In the genomic region with DNA sequence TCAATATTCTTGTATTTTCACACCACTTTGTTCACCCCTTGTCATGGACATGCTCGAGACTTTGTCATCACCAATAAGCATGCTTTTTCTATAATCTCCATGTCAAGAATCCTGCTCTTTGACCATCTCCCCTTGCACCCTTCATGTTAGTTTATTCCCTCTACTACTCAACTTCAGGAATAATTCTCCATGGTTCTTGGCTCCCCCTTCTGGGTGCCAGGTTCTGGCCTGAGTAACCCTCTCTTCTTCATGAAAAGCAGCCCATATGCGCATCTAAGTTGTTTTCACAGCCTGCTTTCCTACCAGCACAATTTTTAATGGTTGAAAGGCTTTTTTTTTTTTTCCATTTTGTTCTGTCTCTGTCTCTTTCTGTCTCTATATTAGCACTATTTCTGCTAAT, we compare ENCODE assay signal across 15 cellular contexts.
DNase-seq lines count a peak whose midpoint lies in the region; ATAC-seq and TF ChIP-seq lines count a peak whose summit lies in the region.
"Had no signal": no experiment of that assay in that cellular context is flagged by ENCODE, and none has a peak within 500 bp of the region (broad histone marks: within the 10 kb centered on the region; RNA-seq: fewer than 3 reads in every experiment).

No MANE protein-coding gene starts in this region.

- H3K79me2 ChIP-seq in SK-N-SH (ENCODE audit: insufficient read depth) = no peaks in the 10 kb centered on the region

- no peak for TF ChIP-seq EP300 in SK-N-SH (IDR thresholded peaks at IDR 0.05; ENCODE audit: borderline replicate concordance in 1 of 2, low read depth in 1 of 2, low read length in 1 of 2)

- H3K9me3 ChIP-seq in SK-N-SH (no peaks in the 10 kb centered on the region), psoas muscle (no peaks in the 10 kb centered on the region)
- H3K9me3 ChIP-seq: Caco-2, testis had no signal

- POLR2A ChIA-PET in SK-N-SH (lab: Yijun Ruan, JAX) = interaction anchor here (0.5 kb wide), 1 partner anchor 421 kb away, joined by 3 read pairs; no protein-coding TSS in a partner anchor

- no peaks in the 10 kb centered on the region for H3K9me2 ChIP-seq in SK-N-SH

- H3K4me2 ChIP-seq in SK-N-SH = no peak overlapping the region

- no peak overlapping the region for H2AFZ ChIP-seq in SK-N-SH (ENCODE audit: low read depth)

- no peaks in the 10 kb centered on the region for H3K36me3 ChIP-seq in SK-N-SH (replicated peaks in 1 of 2; ENCODE audit: control insufficient read depth in 1 of 2, insufficient read depth in 2 of 2, low read length in 1 of 2)
- no peaks in the 10 kb centered on the region for H3K36me3 ChIP-seq in psoas muscle (ENCODE audit: insufficient read depth in 1 of 2, low read depth in 1 of 2)

- H3K9ac ChIP-seq in SK-N-SH = no peak overlapping the region

- peak; percentile 38 for TF ChIP-seq CTCF in SK-N-SH (IDR thresholded peaks at IDR 0.05)
- TF ChIP-seq CTCF in psoas muscle (IDR thresholded peaks at IDR 0.05) = peak; percentile 33

- no peaks in the 10 kb centered on the region for H3F3A ChIP-seq in SK-N-SH (replicated peaks; ENCODE audit: insufficient read depth)

- CTCF ChIA-PET in SK-N-SH (lab: Yijun Ruan, JAX) = no interaction called here

- peaks cover 0 to 8% of the 10 kb centered on the region in 2 experiments; a peak in 2 of 4 replicates for H3K4me1 ChIP-seq in SK-N-SH (ENCODE audit: control insufficient read depth in 1 of 2, insufficient read depth in 2 of 2, low read depth in 1 of 2, low read length in 1 of 2)
- no peaks in the 10 kb centered on the region for H3K4me1 ChIP-seq in psoas muscle
- H3K4me1 ChIP-seq: Caco-2, testis had no signal

- TF ChIP-seq RAD21 in SK-N-SH (IDR thresholded peaks at IDR 0.05; ENCODE audit: low read length) = peak; percentile 27; the same call in 1 of the 2 replicates

- WGBS in SK-N-SH (ENCODE audit: low lambda C conversion rate) = 83% methylated on average over 2 of the region's 2 CpGs
- 62 to 90% (median 73%) methylated on average over 2 of the region's 2 CpGs for WGBS in psoas muscle, 3 donors

- H3K27ac ChIP-seq in SK-N-SH (ENCODE audit: low read depth in 2 of 2, low read length in 1 of 2) (no peak overlapping the region), psoas muscle (no peak overlapping the region)
- H3K27ac ChIP-seq: 22Rv1, skin epidermis, testis had no signal

- ATAC-seq in psoas muscle = no peak
- no peak for ATAC-seq in GM21447 (IDR thresholded peaks at IDR 0.05; ENCODE audit: unreplicated experiment)
- no peak for ATAC-seq in GM21786 (IDR thresholded peaks at IDR 0.05; ENCODE audit: unreplicated experiment)
- ATAC-seq: left ventricle myocardium superior had no signal

- DNase-seq in DMS 273 (lab: John Stamatoyannopoulos, UW; ENCODE audit: unreplicated experiment) (peak; percentile 16), DMS 273 treated with DMSO at 0.1 percent for 48 hours (lab: John Stamatoyannopoulos, UW) (no peak), SK-N-SH (no peak), fibroblast of peridontal ligament (ENCODE audit: extremely low read depth) (peak; percentile 31), psoas muscle (no peak), epidermal melanocyte (ENCODE audit: insufficient read length, low spot score) (no peak)
- DNase-seq: glutamatergic neuron, left ventricle myocardium superior, NCI-H2081 treated with DMSO at 0.1 percent for 48 hours, testis had no signal

- H3K27me3 ChIP-seq in SK-N-SH (ENCODE audit: insufficient read depth) = no peaks in the 10 kb centered on the region
- no peaks in the 10 kb centered on the region for H3K27me3 ChIP-seq in psoas muscle (ENCODE audit: insufficient read depth in 3 of 3, low read length in 2 of 3)
- H3K27me3 ChIP-seq: testis had no signal

- intact Hi-C loops in psoas muscle (cut with DNase I) = no loop called here

- H3K4me3 ChIP-seq in SK-N-SH (ENCODE audit: low read depth in 2 of 2, low read length in 1 of 2) (no peak overlapping the region), psoas muscle (no peak overlapping the region)
- H3K4me3 ChIP-seq: skin epidermis, testis had no signal

- H4K20me1 ChIP-seq in SK-N-SH (ENCODE audit: insufficient read depth) = no peaks in the 10 kb centered on the region

TF ChIP-seq in SK-N-SH, 30 proteins besides CTCF, POLR2A, EP300 and RAD21:
- no peak for TF ChIP-seq NRF1 (IDR thresholded peaks at IDR 0.05; ENCODE audit: low read depth, low read length)
- TF ChIP-seq CHD2 (IDR thresholded peaks at IDR 0.05; ENCODE audit: low read length, partially characterized antibody) = no peak
- TF ChIP-seq TEAD4 (IDR thresholded peaks at IDR 0.05; ENCODE audit: borderline replicate concordance, insufficient read depth) = no peak
- no peak for TF ChIP-seq SMC3 (IDR thresholded peaks at IDR 0.05; ENCODE audit: low read depth, low read length)
- no peak for TF ChIP-seq RFX5 (IDR thresholded peaks at IDR 0.05; ENCODE audit: low read length)
- no peak for TF ChIP-seq GABPA (IDR thresholded peaks at IDR 0.05; ENCODE audit: low read depth)
- no peak for TF ChIP-seq YY1 (IDR thresholded peaks at IDR 0.05; ENCODE audit: low read depth)
- no peak for TF ChIP-seq SIN3A (IDR thresholded peaks at IDR 0.05; ENCODE audit: borderline replicate concordance, low read depth, low read length)
- TF ChIP-seq RCOR1 (IDR thresholded peaks at IDR 0.05; ENCODE audit: low read length) = no peak
- TF ChIP-seq FOXM1 (IDR thresholded peaks at IDR 0.05; ENCODE audit: low read depth) = no peak
- TF ChIP-seq, protein P1, sequence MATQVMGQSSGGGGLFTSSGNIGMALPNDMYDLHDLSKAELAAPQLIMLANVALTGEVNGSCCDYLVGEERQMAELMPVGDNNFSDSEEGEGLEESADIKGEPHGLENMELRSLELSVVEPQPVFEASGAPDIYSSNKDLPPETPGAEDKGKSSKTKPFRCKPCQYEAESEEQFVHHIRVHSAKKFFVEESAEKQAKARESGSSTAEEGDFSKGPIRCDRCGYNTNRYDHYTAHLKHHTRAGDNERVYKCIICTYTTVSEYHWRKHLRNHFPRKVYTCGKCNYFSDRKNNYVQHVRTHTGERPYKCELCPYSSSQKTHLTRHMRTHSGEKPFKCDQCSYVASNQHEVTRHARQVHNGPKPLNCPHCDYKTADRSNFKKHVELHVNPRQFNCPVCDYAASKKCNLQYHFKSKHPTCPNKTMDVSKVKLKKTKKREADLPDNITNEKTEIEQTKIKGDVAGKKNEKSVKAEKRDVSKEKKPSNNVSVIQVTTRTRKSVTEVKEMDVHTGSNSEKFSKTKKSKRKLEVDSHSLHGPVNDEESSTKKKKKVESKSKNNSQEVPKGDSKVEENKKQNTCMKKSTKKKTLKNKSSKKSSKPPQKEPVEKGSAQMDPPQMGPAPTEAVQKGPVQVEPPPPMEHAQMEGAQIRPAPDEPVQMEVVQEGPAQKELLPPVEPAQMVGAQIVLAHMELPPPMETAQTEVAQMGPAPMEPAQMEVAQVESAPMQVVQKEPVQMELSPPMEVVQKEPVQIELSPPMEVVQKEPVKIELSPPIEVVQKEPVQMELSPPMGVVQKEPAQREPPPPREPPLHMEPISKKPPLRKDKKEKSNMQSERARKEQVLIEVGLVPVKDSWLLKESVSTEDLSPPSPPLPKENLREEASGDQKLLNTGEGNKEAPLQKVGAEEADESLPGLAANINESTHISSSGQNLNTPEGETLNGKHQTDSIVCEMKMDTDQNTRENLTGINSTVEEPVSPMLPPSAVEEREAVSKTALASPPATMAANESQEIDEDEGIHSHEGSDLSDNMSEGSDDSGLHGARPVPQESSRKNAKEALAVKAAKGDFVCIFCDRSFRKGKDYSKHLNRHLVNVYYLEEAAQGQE (IDR thresholded peaks at IDR 0.05; ENCODE audit: low read depth, low read length) = no peak
- TF ChIP-seq, protein P2, sequence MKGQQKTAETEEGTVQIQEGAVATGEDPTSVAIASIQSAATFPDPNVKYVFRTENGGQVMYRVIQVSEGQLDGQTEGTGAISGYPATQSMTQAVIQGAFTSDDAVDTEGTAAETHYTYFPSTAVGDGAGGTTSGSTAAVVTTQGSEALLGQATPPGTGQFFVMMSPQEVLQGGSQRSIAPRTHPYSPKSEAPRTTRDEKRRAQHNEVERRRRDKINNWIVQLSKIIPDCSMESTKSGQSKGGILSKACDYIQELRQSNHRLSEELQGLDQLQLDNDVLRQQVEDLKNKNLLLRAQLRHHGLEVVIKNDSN (IDR thresholded peaks at IDR 0.05; ENCODE audit: borderline replicate concordance, low read depth) = no peak
- no peak for TF ChIP-seq FOXJ3 (CRISPR knock-in tag; IDR thresholded peaks at IDR 0.05)
- TF ChIP-seq POLR2AphosphoS5 (IDR thresholded peaks at IDR 0.05; ENCODE audit: low read depth, low read length) = no peak
- no peak for TF ChIP-seq TCF12 (IDR thresholded peaks at IDR 0.05)
- TF ChIP-seq, protein P3, sequence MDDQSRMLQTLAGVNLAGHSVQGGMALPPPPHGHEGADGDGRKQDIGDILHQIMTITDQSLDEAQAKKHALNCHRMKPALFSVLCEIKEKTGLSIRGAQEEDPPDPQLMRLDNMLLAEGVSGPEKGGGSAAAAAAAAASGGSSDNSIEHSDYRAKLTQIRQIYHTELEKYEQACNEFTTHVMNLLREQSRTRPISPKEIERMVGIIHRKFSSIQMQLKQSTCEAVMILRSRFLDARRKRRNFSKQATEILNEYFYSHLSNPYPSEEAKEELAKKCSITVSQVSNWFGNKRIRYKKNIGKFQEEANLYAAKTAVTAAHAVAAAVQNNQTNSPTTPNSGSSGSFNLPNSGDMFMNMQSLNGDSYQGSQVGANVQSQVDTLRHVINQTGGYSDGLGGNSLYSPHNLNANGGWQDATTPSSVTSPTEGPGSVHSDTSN (IDR thresholded peaks at IDR 0.05) = no peak
- no peak for TF ChIP-seq MXI1 (IDR thresholded peaks at IDR 0.05; ENCODE audit: low read depth, low read length)
- TF ChIP-seq FOSL2 (IDR thresholded peaks at IDR 0.05; ENCODE audit: borderline replicate concordance, low read depth) = no peak
- TF ChIP-seq RXRA (IDR thresholded peaks at IDR 0.05; ENCODE audit: borderline replicate concordance, low read depth) = no peak
- no peak for TF ChIP-seq ELF1 (IDR thresholded peaks at IDR 0.05)
TF ChIP-seq in SK-N-SH: peak in this region for 0.

Comparison
In these comparisons a context has a peak if more than half of its experiments do, and no peak if none do; other contexts are left out.
1. DNase-seq: peak in DMS 273 (single experiment) and fibroblast of peridontal ligament (single experiment); none in DMS 273 treated with DMSO at 0.1 percent for 48 hours (single experiment), SK-N-SH (single experiment), psoas muscle (0 of 2) and epidermal melanocyte (single experiment).